In genomic region chr21:46318464-46318845, GRCh38 we compare ENCODE assay signal across 15 cellular contexts. TPM values are rescaled to one million over a fixed set of nuclear protein-coding genes. Genes with fewer than 3 reads are reported as not detected.
DNase-seq lines count a peak whose midpoint lies in the region; ATAC-seq, FAIRE-seq and TF ChIP-seq lines count a peak whose summit lies in the region.
"Had no signal": no experiment of that assay in that cellular context is flagged by ENCODE, and none has a peak within 500 bp of the region (broad histone marks: within the 10 kb centered on the region; RNA-seq: fewer than 3 reads in every experiment).

No MANE protein-coding gene starts in this region.

- H3K4me1 Mint-ChIP-seq in stimulated activated naive CD8-positive, alpha-beta T cell treated with anti-CD3 and anti-CD28 coated beads, Interleukin-15, amount 100 ng/mL, for 72 hours, result peaks cover 35% of the 10 kb centered on the region
- peaks cover 13% of the 10 kb centered on the region for H3K4me1 Mint-ChIP-seq in type B pancreatic cell (ENCODE audit: unreplicated experiment)

- peaks cover 16% of the 10 kb centered on the region for H3F3A ChIP-seq in Loucy (ENCODE audit: low read depth)

- no peak overlapping the region for H3K23ac ChIP-seq in H1 (ENCODE audit: insufficient read length)

- ATAC-seq in stimulated activated naive CD8-positive, alpha-beta T cell treated with anti-CD3 and anti-CD28 coated beads, Interleukin-15, amount 100 ng/mL, for 72 hours, result no peak
- no peak for ATAC-seq in stimulated activated naive CD8-positive, alpha-beta T cell treated with anti-CD3 and anti-CD28 coated beads, Interleukin-15, Interleukin-2, amounts not matched to agents 100 U/mL and 50 U/mL, for 24 hours
- ATAC-seq: GM12878 had no signal

- H4K8ac ChIP-seq in H1 (ENCODE audit: extremely low read depth, insufficient read depth, low read length), result no peak overlapping the region

- H3K36me3 ChIP-seq in Loucy (ENCODE audit: insufficient read depth, low read length) (no peaks in the 10 kb centered on the region; the same call in 1 of the 2 replicates), H1 (ENCODE audit: control insufficient read depth in 2 of 4, insufficient read depth in 4 of 4, low read length in 3 of 4) (peaks cover 0 to 10% (median 4%) of the 10 kb centered on the region in 4 experiments; a peak in 3 of 8 replicates), hepatocyte (replicated peaks; ENCODE audit: insufficient read depth, low read depth) (no peaks in the 10 kb centered on the region)

- H2AFZ ChIP-seq in Loucy (ENCODE audit: low read length), result no peak overlapping the region
- H2AFZ ChIP-seq in H1 (ENCODE audit: low read length), result no peak overlapping the region
- no peak overlapping the region for H2AFZ ChIP-seq in hepatocyte

- TF ChIP-seq CTCF in Loucy (conservative IDR thresholded peaks at IDR 0.05; ENCODE audit: low read length) (no peak), H1 (IDR thresholded peaks at IDR 0.05; ENCODE audit: control extremely low read depth in 1 of 3, insufficient read depth in 1 of 3, low read depth in 1 of 3, low read length in 3 of 3) (no peak), type B pancreatic cell (conservative IDR thresholded peaks at IDR 0.05) (no peak), hepatocyte (IDR thresholded peaks at IDR 0.05; ENCODE audit: poor library complexity) (no peak)

- no peak for TF ChIP-seq POLR2A in H1 (IDR thresholded peaks at IDR 0.05; ENCODE audit: control extremely low read depth in 1 of 2, low read depth in 2 of 2, low read length in 2 of 2)

- 0 out of 2 replicates have a peak overlapping the region, but pooled peaks have one; percentile 5 for H2BK12ac ChIP-seq in H1 (ENCODE audit: low read depth, low read length)

- H3K9me3 ChIP-seq in Loucy (ENCODE audit: insufficient read depth, low read depth, low read length) (no peaks in the 10 kb centered on the region), H1 (ENCODE audit: insufficient read depth in 2 of 2, low read depth in 1 of 2, low read length in 1 of 2) (no peaks in the 10 kb centered on the region), hepatocyte (ENCODE audit: low read depth) (no peaks in the 10 kb centered on the region)

- 0 out of 2 replicates have a peak overlapping the region, but pooled peaks have one; percentile 12 for H2BK5ac ChIP-seq in H1 (ENCODE audit: low read depth, low read length)

- H3K4me3 ChIP-seq in Loucy (ENCODE audit: low read length, poor library complexity, severe bottlenecking) (peak overlapping the region; percentile 36), H1 (ENCODE audit: extremely low read depth in 1 of 4, insufficient read depth in 2 of 4, low read depth in 3 of 4, low read length in 4 of 4) (no peak overlapping the region), hepatocyte (no peak overlapping the region)
- H3K4me3 ChIP-seq: GM12878 had no signal

- peak overlapping the region; percentile 99 for H3K4me2 ChIP-seq in Loucy (ENCODE audit: low read depth, low read length, poor library complexity, severe bottlenecking)
- H3K4me2 ChIP-seq in H1 (ENCODE audit: insufficient read depth in 1 of 2, low read depth in 2 of 2, low read length in 2 of 2), result peak overlapping the region; percentile 11 to 29; a peak in 1 of 4 replicates
- no peak overlapping the region for H3K4me2 ChIP-seq in hepatocyte
- H3K4me2 ChIP-seq: KMS-11 had no signal

- H3K4me1 ChIP-seq in Loucy (ENCODE audit: insufficient read depth, low read length, poor library complexity, severe bottlenecking) (peaks cover 38% of the 10 kb centered on the region), H1 (replicated peaks in 1 of 4; ENCODE audit: control insufficient read depth in 3 of 4, insufficient read depth in 4 of 4, low read length in 3 of 4) (peaks cover 0 to 20% (median 14%) of the 10 kb centered on the region in 4 experiments; a peak in 6 of 7 replicates), hepatocyte (ENCODE audit: insufficient read depth) (peaks cover 10% of the 10 kb centered on the region)

- H2BK120ac ChIP-seq in H1 (replicated peaks; ENCODE audit: low read depth, low read length), result no peak overlapping the region

- no peak overlapping the region for H4K91ac ChIP-seq in H1 (replicated peaks; ENCODE audit: insufficient read length, low read length)

- no peak overlapping the region for H3K4ac ChIP-seq in H1 (replicated peaks; ENCODE audit: insufficient read length, low read depth, low read length)

- TF ChIP-seq RAD21 in H1 (IDR thresholded peaks at IDR 0.05 in 1 of 2, conservative IDR thresholded peaks at IDR 0.05 in 1 of 2; ENCODE audit: low read depth in 2 of 2, low read length in 2 of 2), result no peak

- no peak overlapping the region for H3K14ac ChIP-seq in H1 (ENCODE audit: insufficient read length)

- peaks cover 14% of the 10 kb centered on the region for H3K79me1 ChIP-seq in H1 (ENCODE audit: low read depth, low read length)

- CTCF ChIA-PET in H1 (lab: Charles Lee; ENCODE audit: partially characterized antibody), result interaction anchor here (1.1 kb wide), 1 partner anchor 65 kb away, joined by 6 read pairs; no protein-coding TSS in a partner anchor

- H3K27me3 ChIP-seq in Loucy (ENCODE audit: insufficient read depth, low read length, poor library complexity, severe bottlenecking), result peaks cover 12% of the 10 kb centered on the region
- no peaks in the 10 kb centered on the region for H3K27me3 ChIP-seq in H1 (replicated peaks in 1 of 4; ENCODE audit: control insufficient read depth in 3 of 4, extremely low read depth in 1 of 4, insufficient read depth in 3 of 4, low read length in 3 of 4)
- no peaks in the 10 kb centered on the region for H3K27me3 ChIP-seq in hepatocyte

- H4K5ac ChIP-seq in H1 (ENCODE audit: insufficient read length, low read depth, low read length), result no peak overlapping the region

- peaks cover 53% of the 10 kb centered on the region for H3K79me2 ChIP-seq in Loucy (ENCODE audit: insufficient read depth, low read length)
- peaks cover 11 to 33% of the 10 kb centered on the region in 2 experiments for H3K79me2 ChIP-seq in H1 (ENCODE audit: control insufficient read depth in 1 of 2, insufficient read depth in 2 of 2, low read length in 2 of 2)
- peaks cover 36% of the 10 kb centered on the region for H3K79me2 ChIP-seq in hepatocyte

- H3K4me3 Mint-ChIP-seq in stimulated activated naive CD8-positive, alpha-beta T cell treated with anti-CD3 and anti-CD28 coated beads, Interleukin-15, amount 100 ng/mL, for 72 hours, result no peak overlapping the region
- H3K4me3 Mint-ChIP-seq in type B pancreatic cell, result no peak overlapping the region
- H3K4me3 Mint-ChIP-seq: CD4-positive, alpha-beta T cell had no signal

- no peaks in the 10 kb centered on the region for H3K27me3 Mint-ChIP-seq in stimulated activated naive CD8-positive, alpha-beta T cell treated with anti-CD3 and anti-CD28 coated beads, Interleukin-15, amount 100 ng/mL, for 72 hours
- H3K27me3 Mint-ChIP-seq in type B pancreatic cell, result no peaks in the 10 kb centered on the region
- H3K27me3 Mint-ChIP-seq: CD4-positive, alpha-beta T cell had no signal

- H3K56ac ChIP-seq in H1 (replicated peaks; ENCODE audit: insufficient read length, low read depth, low read length), result no peak overlapping the region

- no peak overlapping the region for H2AK5ac ChIP-seq in H1 (ENCODE audit: low read depth, low read length)

- H3K23me2 ChIP-seq in H1 (ENCODE audit: low read depth, low read length), result peaks cover 11% of the 10 kb centered on the region

- H3K36me3 Mint-ChIP-seq in type B pancreatic cell, result peaks cover 9% of the 10 kb centered on the region

- FAIRE-seq in H1 (lab: Jason Lieb, UNC), result no peak
- FAIRE-seq: GM12878 had no signal

- H2BK15ac ChIP-seq in H1 (ENCODE audit: low read length), result no peak overlapping the region

- H3K9me2 ChIP-seq in Loucy (replicated peaks; ENCODE audit: low read depth, low read length) (no peaks in the 10 kb centered on the region), hepatocyte (replicated peaks; ENCODE audit: insufficient read depth) (no peaks in the 10 kb centered on the region)

- TF ChIP-seq EP300 in H1 (IDR thresholded peaks at IDR 0.05; ENCODE audit: borderline replicate concordance in 1 of 2, low read depth in 2 of 2, low read length in 2 of 2), result no peak

- no peak overlapping the region for H3K27ac ChIP-seq in H1 (ENCODE audit: low read depth, low read length)
- H3K27ac ChIP-seq in hepatocyte, result no peak overlapping the region
- H3K27ac ChIP-seq: HL-60, KMS-11 had no signal

- no peaks in the 10 kb centered on the region for H3K9me3 Mint-ChIP-seq in stimulated activated naive CD8-positive, alpha-beta T cell treated with anti-CD3 and anti-CD28 coated beads, Interleukin-15, amount 100 ng/mL, for 72 hours
- H3K9me3 Mint-ChIP-seq in type B pancreatic cell, result no peaks in the 10 kb centered on the region
- H3K9me3 Mint-ChIP-seq: CD4-positive, alpha-beta T cell had no signal

- DNase-seq in stimulated activated naive CD8-positive, alpha-beta T cell treated with anti-CD3 and anti-CD28 coated beads, Interleukin-15, amount 100 ng/mL, for 72 hours, result no peak
- no peak for DNase-seq in stimulated activated naive CD8-positive, alpha-beta T cell treated with anti-CD3 and anti-CD28 coated beads, Interleukin-15, Interleukin-2, amounts not matched to agents 100 U/mL and 50 U/mL, for 24 hours
- DNase-seq in H1 (ENCODE audit: low read depth in 1 of 2, low spot score in 2 of 2) (peak in 1 of 2 experiments; percentile 45), type B pancreatic cell (ENCODE audit: extremely low spot score, unreplicated experiment) (no peak), HCEC 1CT (no peak), NCI-H2107 treated with DMSO at 0.1 percent for 48 hours (lab: John Stamatoyannopoulos, UW; ENCODE audit: unreplicated experiment) (no peak), hepatocyte (ENCODE audit: low spot score) (no peak)
- DNase-seq: Calu3; CD4-positive, alpha-beta T cell; MV-4-11; NCI-H524 had no signal

- H3K18ac ChIP-seq in H1 (ENCODE audit: extremely low read depth, low read length), result no peak overlapping the region

- WGBS in H1 (ENCODE audit: extremely low coverage in 1 of 2, insufficient coverage in 1 of 2, insufficient read length in 1 of 2, insufficient replicate concordance in 2 of 2, low coverage in 1 of 2, low lambda C conversion rate in 2 of 2, missing lambda C conversion rate in 1 of 2), 2 experiments, result 82% methylated on average over 3 of the region's 4 CpGs; no CpG with 5 or more reads in 1 of the 2 experiments
- 73% methylated on average over 4 of the region's 4 CpGs for WGBS in hepatocyte (ENCODE audit: low lambda C conversion rate, missing lambda C conversion rate)

- no peak overlapping the region for H2BK20ac ChIP-seq in H1 (ENCODE audit: low read length)

- POLR2A ChIA-PET in H1 (lab: Charles Lee; ENCODE audit: partially characterized antibody), result interaction anchor here (0.8 to 4.5 kb wide), 6 partner anchors 11 to 116 kb away, joined by 3 to 22 read pairs (median 6); partner anchors contain the start of genes MCM3AP and YBEY

- H3K9ac ChIP-seq in Loucy (ENCODE audit: low read depth, low read length, poor library complexity, severe bottlenecking) (peak overlapping the region; percentile 42), H1 (replicated peaks in 1 of 4; ENCODE audit: extremely low read depth in 1 of 4, low read depth in 3 of 4, low read length in 3 of 4) (no peak overlapping the region)
- H3K9ac ChIP-seq: KMS-11 had no signal

- peak overlapping the region; percentile 46 to 59 for H3K27ac Mint-ChIP-seq in stimulated activated naive CD8-positive, alpha-beta T cell treated with anti-CD3 and anti-CD28 coated beads, Interleukin-15, amount 100 ng/mL, for 72 hours
- peak overlapping the region; percentile 69 for H3K27ac Mint-ChIP-seq in type B pancreatic cell
- H3K27ac Mint-ChIP-seq: CD4-positive, alpha-beta T cell had no signal

- H4K20me1 ChIP-seq in Loucy (ENCODE audit: insufficient read depth, low read length, poor library complexity, severe bottlenecking), result peaks cover 23% of the 10 kb centered on the region
- H4K20me1 ChIP-seq in H1 (replicated peaks in 1 of 2; ENCODE audit: control insufficient read depth in 1 of 2, insufficient read depth in 2 of 2, low read length in 2 of 2), result peaks cover 7 to 33% of the 10 kb centered on the region in 2 experiments
- H4K20me1 ChIP-seq in hepatocyte (ENCODE audit: insufficient read depth, poor library complexity, severe bottlenecking), result no peaks in the 10 kb centered on the region

RNA-seq across cellular contexts. Expression of gene C21orf58, which starts 5.2 kb away (rescaled TPM):
- 22.4 and 26.1 TPM in 2 replicates for total RNA-seq in H1 (2021; fragmentation: NEBNext Ultra II Directional; extraction: Animal tissue kit (Norgen Biotek cat#: 25700))
- polyA plus RNA-seq in H1 (2011; rRNA removed) (13.8 and 27.8 TPM in 2 replicates), hepatocyte (6.8 and 6.9 TPM in 2 replicates)
- 26.1 TPM for polyA plus RNA-seq in H1 (2011; cell fraction: cytosol; rRNA removed)
- polyA plus RNA-seq in H1 (2011; cell fraction: nucleus; rRNA removed), result 101 TPM
- 14.7 to 21.7 TPM (median 19.3 TPM) in 4 replicates for polyA plus RNA-seq in H1 (2012, experiment 1 of 2)
- 9.2 TPM for polyA plus RNA-seq in H1 (2012, experiment 2 of 2)
- 20.8 TPM for polyA plus RNA-seq in H1 (2013, experiment 1 of 2)
- 17.7 TPM for polyA plus RNA-seq in H1 (2013, experiment 2 of 2)
- 12.4 and 19.3 TPM in 2 replicates for polyA minus RNA-seq in H1 (2011; rRNA and poly(A)+ RNA removed)
- 13.4 TPM for polyA minus RNA-seq in H1 (2011; cell fraction: cytosol; rRNA and poly(A)+ RNA removed)
- polyA minus RNA-seq in H1 (2011; cell fraction: nucleus; rRNA and poly(A)+ RNA removed), result 45.4 TPM
- total RNA-seq in type B pancreatic cell (ENCODE audit: low replicate concordance) (14.0 and 36.6 TPM in 2 replicates), hepatocyte (2.6 TPM in 2 replicates)

RNA-seq across cellular contexts. Expression of gene PCNT, which starts 5.5 kb away (rescaled TPM):
- total RNA-seq in H1 (2021; fragmentation: NEBNext Ultra II Directional; extraction: Animal tissue kit (Norgen Biotek cat#: 25700)), result 39.5 and 45.1 TPM in 2 replicates
- 9.9 and 12.0 TPM in 2 replicates for polyA plus RNA-seq in H1 (2011; rRNA removed)
- 14.8 TPM for polyA plus RNA-seq in H1 (2011; cell fraction: cytosol; rRNA removed)
- polyA plus RNA-seq in H1 (2011; cell fraction: nucleus; rRNA removed), result 59.4 TPM
- 22.2 to 29.2 TPM (median 25.6 TPM) in 4 replicates for polyA plus RNA-seq in H1 (2012, experiment 1 of 2)
- 4.6 TPM for polyA plus RNA-seq in H1 (2012, experiment 2 of 2)
- 16.7 TPM for polyA plus RNA-seq in H1 (2013, experiment 1 of 2)
- 13.8 TPM for polyA plus RNA-seq in H1 (2013, experiment 2 of 2)
- 79.7 and 87.0 TPM in 2 replicates for polyA minus RNA-seq in H1 (2011; rRNA and poly(A)+ RNA removed)
- polyA minus RNA-seq in H1 (2011; cell fraction: cytosol; rRNA and poly(A)+ RNA removed), result 19.8 TPM
- polyA minus RNA-seq in H1 (2011; cell fraction: nucleus; rRNA and poly(A)+ RNA removed), result 25.9 TPM
- total RNA-seq in type B pancreatic cell (ENCODE audit: low replicate concordance), result 30.8 and 50.3 TPM in 2 replicates
- total RNA-seq in hepatocyte, result 11.5 and 12.7 TPM in 2 replicates
- 14.1 and 14.3 TPM in 2 replicates for polyA plus RNA-seq in hepatocyte

RNA-seq across cellular contexts. Expression of gene YBEY, which starts 32.3 kb away (rescaled TPM):
- total RNA-seq in H1 (2021; fragmentation: NEBNext Ultra II Directional; extraction: Animal tissue kit (Norgen Biotek cat#: 25700)), result 26.6 and 26.9 TPM in 2 replicates
- polyA plus RNA-seq in H1 (2011; rRNA removed) (23.7 and 31.9 TPM in 2 replicates), hepatocyte (13.9 and 19.9 TPM in 2 replicates)
- polyA plus RNA-seq in H1 (2011; cell fraction: cytosol; rRNA removed), result 32.7 TPM
- 12.1 TPM for polyA plus RNA-seq in H1 (2011; cell fraction: nucleus; rRNA removed)
- polyA plus RNA-seq in H1 (2012, experiment 1 of 2), result 28.6 to 46.1 TPM (median 29.9 TPM) in 4 replicates
- polyA plus RNA-seq in H1 (2012, experiment 2 of 2), result 36.9 TPM
- polyA plus RNA-seq in H1 (2013, experiment 1 of 2), result 23.5 TPM
- 21.8 TPM for polyA plus RNA-seq in H1 (2013, experiment 2 of 2)
- 19.1 and 20.3 TPM in 2 replicates for polyA minus RNA-seq in H1 (2011; rRNA and poly(A)+ RNA removed)
- 16.4 TPM for polyA minus RNA-seq in H1 (2011; cell fraction: cytosol; rRNA and poly(A)+ RNA removed)
- polyA minus RNA-seq in H1 (2011; cell fraction: nucleus; rRNA and poly(A)+ RNA removed), result 12.5 TPM
- total RNA-seq in type B pancreatic cell (ENCODE audit: low replicate concordance) (17.9 and 20.0 TPM in 2 replicates), hepatocyte (21.8 and 25.4 TPM in 2 replicates)

RNA-seq across cellular contexts. Expression of gene MCM3AP, which starts 33.0 kb away (rescaled TPM):
- total RNA-seq in H1 (2021; fragmentation: NEBNext Ultra II Directional; extraction: Animal tissue kit (Norgen Biotek cat#: 25700)), result 119 and 124 TPM in 2 replicates
- polyA plus RNA-seq in H1 (2011; rRNA removed), result 37.2 and 65.4 TPM in 2 replicates
- 47.1 TPM for polyA plus RNA-seq in H1 (2011; cell fraction: cytosol; rRNA removed)
- polyA plus RNA-seq in H1 (2011; cell fraction: nucleus; rRNA removed), result 88.7 TPM
- polyA plus RNA-seq in H1 (2012, experiment 1 of 2), result 67.6 to 78.6 TPM (median 75.2 TPM) in 4 replicates
- 27.6 TPM for polyA plus RNA-seq in H1 (2012, experiment 2 of 2)
- polyA plus RNA-seq in H1 (2013, experiment 1 of 2), result 51.2 TPM
- 47.8 TPM for polyA plus RNA-seq in H1 (2013, experiment 2 of 2)
- 87.3 and 109 TPM in 2 replicates for polyA minus RNA-seq in H1 (2011; rRNA and poly(A)+ RNA removed)
- 80.6 TPM for polyA minus RNA-seq in H1 (2011; cell fraction: cytosol; rRNA and poly(A)+ RNA removed)
- 130 TPM for polyA minus RNA-seq in H1 (2011; cell fraction: nucleus; rRNA and poly(A)+ RNA removed)
- 89.9 and 120 TPM in 2 replicates for total RNA-seq in type B pancreatic cell (ENCODE audit: low replicate concordance)
- 52.5 and 64.8 TPM in 2 replicates for total RNA-seq in hepatocyte
- polyA plus RNA-seq in hepatocyte, result 29.1 and 35.4 TPM in 2 replicates
